In genomic region chr6:80183019-80183418, GRCh38 we compare ENCODE assay signal across 25 cellular contexts.
DNase-seq lines count a peak whose midpoint lies in the region; ATAC-seq and TF ChIP-seq lines count a peak whose summit lies in the region.
"Had no signal": no experiment of that assay in that cellular context is flagged by ENCODE, and none has a peak within 500 bp of the region (broad histone marks: within the 10 kb centered on the region; RNA-seq: fewer than 3 reads in every experiment).

No MANE protein-coding gene starts in this region.

- DNase-seq in ACHN: peak; percentile 36
- DNase-seq in NCI-H82 (lab: John Stamatoyannopoulos, UW): peak; percentile 49
- DNase-seq in SJCRH30: peak; percentile 45 to 72
- no peak for DNase-seq in mesenchymal stem cell
- DNase-seq in H9: no peak
- no peak for DNase-seq in nucleus accumbens (lab: John Stamatoyannopoulos, UW)
- DNase-seq in activated T-cell treated with anti-CD3 and anti-CD28 coated beads, Interleukin-2, amount 50 U/mL, for 4 hours: no peak
- DNase-seq: AML-193; CD4-positive, alpha-beta memory T cell; COR-L47; GDM1; MM.1S; NCI-H2029; NCI-H446; NCI-H524 treated with DMSO at 0.1 percent for 48 hours; NCI-H774; SIG-M5; SK-N-SH had no signal

- H2BK5ac ChIP-seq in mesenchymal stem cell (ENCODE audit: low read depth, low read length, poor library complexity, severe bottlenecking): no peak overlapping the region
- no peak overlapping the region for H2BK5ac ChIP-seq in H9 (ENCODE audit: insufficient read length, low read length)

- H2BK15ac ChIP-seq in mesenchymal stem cell (ENCODE audit: low read depth, poor library complexity, severe bottlenecking) (no peak overlapping the region), H9 (ENCODE audit: low read depth, low read length) (no peak overlapping the region)

- peaks cover 18 to 21% of the 10 kb centered on the region in 2 experiments for H3K4me1 Mint-ChIP-seq in H9
- H3K4me1 Mint-ChIP-seq in activated T-cell treated with anti-CD3 and anti-CD28 coated beads, Interleukin-2, amount 50 U/mL, for 4 hours (ENCODE audit: low read depth): no peaks in the 10 kb centered on the region
- H3K4me1 Mint-ChIP-seq: CD4-positive, alpha-beta memory T cell had no signal

- peaks cover 13% of the 10 kb centered on the region for H3K4me1 ChIP-seq in SJCRH30
- peaks cover 4% of the 10 kb centered on the region for H3K4me1 ChIP-seq in mesenchymal stem cell (ENCODE audit: control insufficient read depth, insufficient read depth, low read depth, low read length)
- no peaks in the 10 kb centered on the region for H3K4me1 ChIP-seq in H9 (ENCODE audit: insufficient read depth, low read length)
- H3K4me1 ChIP-seq: BLaER1 treated with 17β-estradiol and CSF1 and Interleukin-3, amounts not matched to agents 10 nM and 100 nM; HAP-1 had no signal

- H3K9ac ChIP-seq in mesenchymal stem cell (ENCODE audit: low read length) (no peak overlapping the region), H9 (ENCODE audit: extremely low read depth, insufficient read length, low read length) (no peak overlapping the region)
- H3K9ac ChIP-seq: BLaER1 treated with 17β-estradiol and CSF1 and Interleukin-3, amounts not matched to agents 10 nM and 100 nM; SK-N-SH had no signal

- H3K36me3 ChIP-seq in SJCRH30 (no peaks in the 10 kb centered on the region; the same call in none of the 2 replicates), mesenchymal stem cell (ENCODE audit: control insufficient read depth in 1 of 2, insufficient read depth in 2 of 2, low read depth in 1 of 2, low read length in 2 of 2) (no peaks in the 10 kb centered on the region)
- H3K36me3 ChIP-seq: BLaER1 treated with 17β-estradiol and CSF1 and Interleukin-3, amounts not matched to agents 10 nM and 100 nM; HAP-1 had no signal

- H2BK120ac ChIP-seq in mesenchymal stem cell (ENCODE audit: low read depth, low read length) (no peak overlapping the region), H9 (ENCODE audit: low read depth, low read length, poor library complexity, severe bottlenecking) (no peak overlapping the region)

- peaks cover 0 to 2% of the 10 kb centered on the region in 2 experiments; a peak in 1 of 5 replicates for H3K9me3 Mint-ChIP-seq in H9
- peaks cover 13% of the 10 kb centered on the region for H3K9me3 Mint-ChIP-seq in activated T-cell treated with anti-CD3 and anti-CD28 coated beads, Interleukin-2, amount 50 U/mL, for 4 hours
- H3K9me3 Mint-ChIP-seq: GM23338 had no signal

- TF ChIP-seq CTCF in H9 (conservative IDR thresholded peaks at IDR 0.05): no peak

- H3K27me3 ChIP-seq in SJCRH30 (no peaks in the 10 kb centered on the region), mesenchymal stem cell (ENCODE audit: control insufficient read depth in 1 of 2, insufficient read depth in 1 of 2, low read length in 2 of 2) (no peaks in the 10 kb centered on the region), H9 (ENCODE audit: insufficient read depth, low read length) (no peaks in the 10 kb centered on the region)
- H3K27me3 ChIP-seq: BLaER1 treated with 17β-estradiol and CSF1 and Interleukin-3, amounts not matched to agents 10 nM and 100 nM had no signal

- in situ Hi-C loops in ACHN (cut with HindIII; ENCODE audit: low pct_ligation_motif_present, low pct_unique_long_range_greater_than_20kb, low sequenced_read_pairs): no loop called here

- no peak overlapping the region for H4K5ac ChIP-seq in H9 (ENCODE audit: insufficient read length, low read depth, low read length)

- H3K9me3 ChIP-seq in SJCRH30 (replicated peaks): no peaks in the 10 kb centered on the region
- no peaks in the 10 kb centered on the region for H3K9me3 ChIP-seq in mesenchymal stem cell (ENCODE audit: control insufficient read depth, low read length)
- no peaks in the 10 kb centered on the region for H3K9me3 ChIP-seq in H9 (ENCODE audit: control insufficient read depth, low read depth, low read length)
- H3K9me3 ChIP-seq: BLaER1 treated with 17β-estradiol and CSF1 and Interleukin-3, amounts not matched to agents 10 nM and 100 nM; HAP-1 had no signal

- H3K18ac ChIP-seq in mesenchymal stem cell (ENCODE audit: low read depth in 1 of 2, low read length in 2 of 2): no peak overlapping the region
- no peak overlapping the region for H3K18ac ChIP-seq in H9 (ENCODE audit: insufficient read length, low read depth, low read length)

- H3K4ac ChIP-seq in mesenchymal stem cell (ENCODE audit: low read depth in 1 of 2, low read length in 2 of 2) (no peak overlapping the region), H9 (ENCODE audit: low read depth, low read length) (no peak overlapping the region)

- H3T11ph ChIP-seq in H9 (ENCODE audit: low read length): no peak overlapping the region

- no peak overlapping the region for H3K23ac ChIP-seq in mesenchymal stem cell (ENCODE audit: low read length in 2 of 2)
- no peak overlapping the region for H3K23ac ChIP-seq in H9 (ENCODE audit: insufficient read length, low read depth, low read length)

- H3K4me3 Mint-ChIP-seq in H9: no peak overlapping the region
- H3K4me3 Mint-ChIP-seq in activated T-cell treated with anti-CD3 and anti-CD28 coated beads, Interleukin-2, amount 50 U/mL, for 4 hours: no peak overlapping the region
- H3K4me3 Mint-ChIP-seq: CD4-positive, alpha-beta memory T cell; GM23338 had no signal

- 90% methylated on average over 2 of the region's 3 CpGs for WGBS in mesenchymal stem cell
- no CpG with 5 or more reads among the region's 3 CpGs for WGBS in H9 (ENCODE audit: extremely low coverage, insufficient read length, low lambda C conversion rate)

- H4K8ac ChIP-seq in mesenchymal stem cell (ENCODE audit: low read length) (no peak overlapping the region), H9 (replicated peaks; ENCODE audit: insufficient read length, low read depth, low read length) (no peak overlapping the region)

- H3K27ac ChIP-seq in SJCRH30 (no peak overlapping the region), mesenchymal stem cell (ENCODE audit: low read length, poor library complexity, severe bottlenecking) (peak overlapping the region; percentile 20), H9 (ENCODE audit: insufficient read length, low read depth, low read length) (no peak overlapping the region)
- H3K27ac ChIP-seq: BLaER1 treated with 17β-estradiol and CSF1 and Interleukin-3, amounts not matched to agents 10 nM and 100 nM had no signal

- H3K23me2 ChIP-seq in H9 (ENCODE audit: insufficient read length, low read depth, low read length, poor library complexity, severe bottlenecking): no peaks in the 10 kb centered on the region

- H2BK20ac ChIP-seq in H9 (ENCODE audit: low read depth, low read length, poor library complexity, severe bottlenecking): no peak overlapping the region

- H3K4me3 ChIP-seq in SJCRH30 (no peak overlapping the region), mesenchymal stem cell (ENCODE audit: insufficient read depth in 1 of 2, low read depth in 1 of 2, low read length in 2 of 2) (no peak overlapping the region)
- H3K4me3 ChIP-seq: BLaER1 treated with 17β-estradiol and CSF1 and Interleukin-3, amounts not matched to agents 10 nM and 100 nM; GM12878; GM23338; HAP-1; K562 had no signal

- H3K56ac ChIP-seq in H9 (ENCODE audit: insufficient read length, low read depth, low read length): no peak overlapping the region

- no peaks in the 10 kb centered on the region for H4K20me1 ChIP-seq in H9 (ENCODE audit: control insufficient read depth, insufficient read depth, insufficient read length)
- H4K20me1 ChIP-seq: BLaER1 treated with 17β-estradiol and CSF1 and Interleukin-3, amounts not matched to agents 10 nM and 100 nM had no signal

- H3K14ac ChIP-seq in mesenchymal stem cell (ENCODE audit: low read length in 2 of 2) (no peak overlapping the region), H9 (ENCODE audit: insufficient read depth, low read length) (no peak overlapping the region)

- H3K36me3 Mint-ChIP-seq in H9 (ENCODE audit: insufficient read depth in 1 of 3, low read depth in 3 of 3): peaks cover 0 to 8% (median 5%) of the 10 kb centered on the region in 3 experiments; a peak in 4 of 7 replicates
- peaks cover 27% of the 10 kb centered on the region for H3K36me3 Mint-ChIP-seq in activated T-cell treated with anti-CD3 and anti-CD28 coated beads, Interleukin-2, amount 50 U/mL, for 4 hours (ENCODE audit: insufficient read depth)

- H4K91ac ChIP-seq in mesenchymal stem cell (ENCODE audit: low read length) (no peak overlapping the region), H9 (ENCODE audit: insufficient read length, low read depth, low read length) (no peak overlapping the region)

- ATAC-seq in HG02588 (IDR thresholded peaks at IDR 0.05; ENCODE audit: unreplicated experiment): no peak
- ATAC-seq in activated T-cell treated with anti-CD3 and anti-CD28 coated beads, Interleukin-2, amount 50 U/mL, for 4 hours: no peak
- ATAC-seq: GM12878, GM23338, HepG2, K562 had no signal

- no peaks in the 10 kb centered on the region for H3K27me3 Mint-ChIP-seq in H9 (ENCODE audit: low read depth)
- H3K27me3 Mint-ChIP-seq in activated T-cell treated with anti-CD3 and anti-CD28 coated beads, Interleukin-2, amount 50 U/mL, for 4 hours (ENCODE audit: low read depth): no peaks in the 10 kb centered on the region
- H3K27me3 Mint-ChIP-seq: CD4-positive, alpha-beta memory T cell had no signal

- H2AFZ ChIP-seq in mesenchymal stem cell (ENCODE audit: low read depth, low read length) (no peak overlapping the region), H9 (ENCODE audit: low read length) (no peak overlapping the region)
- H2AFZ ChIP-seq: GM23338 had no signal

- peaks cover 11% of the 10 kb centered on the region for H3K79me1 ChIP-seq in mesenchymal stem cell (replicated peaks; ENCODE audit: low read length, poor library complexity, severe bottlenecking)
- H3K79me1 ChIP-seq in H9 (ENCODE audit: insufficient read depth, low read depth, low read length, poor library complexity, severe bottlenecking): no peaks in the 10 kb centered on the region

- H2AK5ac ChIP-seq in mesenchymal stem cell (ENCODE audit: low read length, severe bottlenecking) (no peak overlapping the region), H9 (ENCODE audit: insufficient read length, low read length) (no peak overlapping the region)

- H3K27ac Mint-ChIP-seq in H9: no peak overlapping the region
- H3K27ac Mint-ChIP-seq: CD4-positive, alpha-beta memory T cell; GM23338 had no signal

- no peak overlapping the region for H3K4me2 ChIP-seq in mesenchymal stem cell (ENCODE audit: low read length, poor library complexity, severe bottlenecking)
- no peak overlapping the region for H3K4me2 ChIP-seq in H9 (ENCODE audit: insufficient read depth, insufficient read length, low read length)
- H3K4me2 ChIP-seq: BLaER1 treated with 17β-estradiol and CSF1 and Interleukin-3, amounts not matched to agents 10 nM and 100 nM; GM23338 had no signal

- no peak overlapping the region for H2BK12ac ChIP-seq in mesenchymal stem cell (ENCODE audit: low read length in 2 of 2)
- no peak overlapping the region for H2BK12ac ChIP-seq in H9 (ENCODE audit: insufficient read length, low read depth, low read length)

- no peaks in the 10 kb centered on the region for H3K79me2 ChIP-seq in H9 (ENCODE audit: insufficient read depth, low read length)

Comparison
In these comparisons a context has a peak if more than half of its experiments do, and no peak if none do; other contexts are left out.
1. DNase-seq: peak in ACHN (single experiment), NCI-H82 (single experiment) and SJCRH30 (2 of 2); none in mesenchymal stem cell (single experiment), H9 (single experiment), nucleus accumbens (0 of 56) and activated T-cell treated with anti-CD3 and anti-CD28 coated beads, Interleukin-2, amount 50 U/mL, for 4 hours (single experiment).